Comparison of ENCODE assay signal across 14 cellular contexts in the genomic region with DNA sequence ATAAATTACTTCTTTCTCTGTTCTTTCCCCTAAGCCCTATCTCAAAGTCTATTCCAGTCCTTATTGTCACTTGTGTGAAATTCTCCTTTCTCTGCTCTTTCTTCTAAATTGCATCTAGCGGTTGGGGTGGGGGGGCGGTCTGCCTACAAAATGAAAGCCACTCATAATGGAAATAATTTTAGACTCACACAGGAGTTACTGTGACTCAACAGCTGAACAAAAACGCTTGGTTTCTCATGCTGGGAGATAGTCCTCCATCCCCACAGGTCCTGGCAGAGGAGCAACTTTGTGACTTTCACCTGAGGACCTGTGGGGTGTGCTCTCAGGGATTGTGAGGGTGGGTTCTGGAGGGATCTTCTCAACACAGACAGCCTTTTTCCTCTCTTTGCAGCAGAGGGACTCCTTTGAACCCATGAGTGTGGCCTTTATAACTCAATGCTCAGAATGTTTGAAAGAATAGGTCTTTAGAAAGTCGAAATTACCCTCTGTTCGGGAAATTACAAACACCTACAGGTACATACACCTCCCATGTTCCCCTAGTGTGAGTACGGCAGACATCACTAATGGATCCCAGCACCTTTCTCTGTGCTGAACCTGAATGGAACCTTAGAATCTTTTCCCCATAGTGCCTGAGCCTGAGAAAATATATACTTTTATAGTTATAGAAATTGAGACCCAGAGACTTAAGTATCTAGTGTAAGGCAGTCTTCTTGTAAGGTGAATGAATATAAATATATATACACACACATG.
DNase-seq lines count a peak whose midpoint lies in the region; ATAC-seq and TF ChIP-seq lines count a peak whose summit lies in the region.
"Had no signal": no experiment of that assay in that cellular context is flagged by ENCODE, and none has a peak within 500 bp of the region (broad histone marks: within the 10 kb centered on the region; RNA-seq: fewer than 3 reads in every experiment).

No MANE protein-coding gene starts in this region.

- no peak overlapping the region for H2AFZ ChIP-seq in GM23338

- H3K4me1 ChIP-seq in BLaER1 (peaks cover 66% of the 10 kb centered on the region), GM23338 (ENCODE audit: insufficient read depth) (no peaks in the 10 kb centered on the region), neutrophil (ENCODE audit: control insufficient read depth in 1 of 2, insufficient read depth in 1 of 2, low read depth in 1 of 2, low read length in 1 of 2) (peaks cover 52 to 61% of the 10 kb centered on the region in 2 experiments)
- H3K4me1 ChIP-seq: SJSA1 had no signal

- H4K20me1 ChIP-seq in BLaER1, result peaks cover 96% of the 10 kb centered on the region
- H4K20me1 ChIP-seq in GM23338 (replicated peaks; ENCODE audit: insufficient read depth), result no peaks in the 10 kb centered on the region; the same call in none of the 2 replicates

- TF ChIP-seq CTCF in GM23338 (conservative IDR thresholded peaks at IDR 0.05; ENCODE audit: low read depth in 2 of 2) (no peak), neutrophil (IDR thresholded peaks at IDR 0.05) (no peak), GM10266 (IDR thresholded peaks at IDR 0.05; ENCODE audit: control insufficient read depth, insufficient read depth, low read depth, missing control alignments) (no peak)

- H3K4me2 ChIP-seq in BLaER1, result peak overlapping the region; percentile 34
- no peak overlapping the region for H3K4me2 ChIP-seq in GM23338

- peaks cover 2% of the 10 kb centered on the region; the same call in 1 of the 3 replicates for H3K4me1 Mint-ChIP-seq in GM23338
- H3K4me1 Mint-ChIP-seq in activated T-cell treated with anti-CD3 and anti-CD28 coated beads, Interleukin-2, amount 50 U/mL, for 24 hours (ENCODE audit: low read depth), result peaks cover 60% of the 10 kb centered on the region

- peaks cover 5% of the 10 kb centered on the region for H3K27me3 Mint-ChIP-seq in GM23338 (ENCODE audit: insufficient read depth, low read depth, poor library complexity)
- no peaks in the 10 kb centered on the region for H3K27me3 Mint-ChIP-seq in activated T-cell treated with anti-CD3 and anti-CD28 coated beads, Interleukin-2, amount 50 U/mL, for 24 hours
- H3K27me3 Mint-ChIP-seq: IgD-negative memory B cell had no signal

- H3K4me3 ChIP-seq in BLaER1 (no peak overlapping the region), GM23338 (no peak overlapping the region), neutrophil (ENCODE audit: low read depth in 1 of 2, low read length in 1 of 2) (no peak overlapping the region)
- H3K4me3 ChIP-seq: heart left ventricle, left lung, SJSA1 had no signal

- no peak overlapping the region for H3K4me3 Mint-ChIP-seq in GM23338
- H3K4me3 Mint-ChIP-seq in activated T-cell treated with anti-CD3 and anti-CD28 coated beads, Interleukin-2, amount 50 U/mL, for 24 hours, result no peak overlapping the region
- H3K4me3 Mint-ChIP-seq: IgD-negative memory B cell had no signal

- peaks cover 4% of the 10 kb centered on the region; the same call in 2 of the 3 replicates for H3K9me3 Mint-ChIP-seq in GM23338
- peaks cover 7% of the 10 kb centered on the region for H3K9me3 Mint-ChIP-seq in activated T-cell treated with anti-CD3 and anti-CD28 coated beads, Interleukin-2, amount 50 U/mL, for 24 hours

- no peak overlapping the region; the same call in 1 of the 2 replicates for H3K27ac Mint-ChIP-seq in GM23338
- H3K27ac Mint-ChIP-seq in activated T-cell treated with anti-CD3 and anti-CD28 coated beads, Interleukin-2, amount 50 U/mL, for 24 hours, result peak overlapping the region; percentile 73

- no peaks in the 10 kb centered on the region for H3K79me2 ChIP-seq in GM23338 (replicated peaks; ENCODE audit: insufficient read depth)

- peaks cover 37% of the 10 kb centered on the region for H3K9me3 ChIP-seq in BLaER1
- no peaks in the 10 kb centered on the region for H3K9me3 ChIP-seq in neutrophil
- H3K9me3 ChIP-seq: left lung had no signal

- peak overlapping the region; percentile 0; the same call in 1 of the 2 replicates for H3K9ac ChIP-seq in BLaER1

- H3K27ac ChIP-seq in BLaER1 (peak overlapping the region; percentile 32; the same call in 1 of the 2 replicates), GM23338 (ENCODE audit: low read depth) (no peak overlapping the region), neutrophil (peak overlapping the region; percentile 94)
- H3K27ac ChIP-seq: brain microvascular endothelial cell, left lung, SJSA1 had no signal

- peaks cover 6% of the 10 kb centered on the region for H3K36me3 Mint-ChIP-seq in GM23338 (ENCODE audit: low read depth)
- peaks cover 29% of the 10 kb centered on the region for H3K36me3 Mint-ChIP-seq in activated T-cell treated with anti-CD3 and anti-CD28 coated beads, Interleukin-2, amount 50 U/mL, for 24 hours (ENCODE audit: low read depth)

- ATAC-seq in GM23338, result peak; percentile 47
- ATAC-seq in GM19397 (IDR thresholded peaks at IDR 0.05; ENCODE audit: unreplicated experiment), result no peak
- ATAC-seq: left lung had no signal

- H3K36me3 ChIP-seq in BLaER1 (peaks cover 37% of the 10 kb centered on the region), GM23338 (ENCODE audit: insufficient read depth) (no peaks in the 10 kb centered on the region), neutrophil (no peaks in the 10 kb centered on the region)
- H3K36me3 ChIP-seq: brain microvascular endothelial cell, left lung, SJSA1 had no signal

- DNase-seq in GM23338 (ENCODE audit: low spot score), result no peak
- peak; percentile 54 for DNase-seq in activated T-cell treated with anti-CD3 and anti-CD28 coated beads, Interleukin-2, amount 50 U/mL, for 24 hours
- DNase-seq in kidney glomerular epithelial cell (lab: John Stamatoyannopoulos, UW), result no peak
- DNase-seq in GM10266 (ENCODE audit: extremely low spot score), result no peak
- no peak for DNase-seq in SKM-1 (lab: John Stamatoyannopoulos, UW; ENCODE audit: unreplicated experiment)
- DNase-seq: brain microvascular endothelial cell, heart left ventricle, left lung, NCI-H1930 had no signal

- H3K9me2 ChIP-seq in GM23338 (ENCODE audit: insufficient read depth), result no peaks in the 10 kb centered on the region; the same call in 1 of the 2 replicates

- H3K27me3 ChIP-seq in BLaER1 (no peaks in the 10 kb centered on the region), GM23338 (ENCODE audit: insufficient read depth) (no peaks in the 10 kb centered on the region), neutrophil (no peaks in the 10 kb centered on the region)
- H3K27me3 ChIP-seq: brain microvascular endothelial cell, heart left ventricle, left lung, SJSA1 had no signal

- H3F3A ChIP-seq in GM23338 (replicated peaks; ENCODE audit: low read depth), result no peaks in the 10 kb centered on the region

TF ChIP-seq in GM23338, 12 proteins besides CTCF, POLR2A, EP300 and RAD21:
- no peak for TF ChIP-seq ETS1 (IDR thresholded peaks at IDR 0.05)
- TF ChIP-seq ZNF114 (CRISPR knock-in tag; IDR thresholded peaks at IDR 0.05), result no peak
- TF ChIP-seq EZH2 (IDR thresholded peaks at IDR 0.05; ENCODE audit: low read depth, unreplicated experiment), result no peak
TF ChIP-seq in GM23338: peak in this region for 0.
